Comparison of ENCODE assay signal across 20 cellular contexts in genomic region chr2:52931660-52932059, GRCh38.
A peak's percentile ranks its signal among the peaks of the same experiment; 100 is the strongest.
DNase-seq lines count a peak whose midpoint lies in the region; ATAC-seq and TF ChIP-seq lines count a peak whose summit lies in the region.
"Had no signal": no experiment of that assay in that cellular context is flagged by ENCODE, and none has a peak within 500 bp of the region (broad histone marks: within the 10 kb centered on the region; RNA-seq: fewer than 3 reads in every experiment).

No MANE protein-coding gene starts in this region.

- H3K27me3 Mint-ChIP-seq in stimulated activated memory B cell treated with anti-CD40 and anti-IgM and Interleukin-4, amounts not matched to agents 10 μg/mL and 1 μg/mL and 100 μg/mL, for 72 hours: no peaks in the 10 kb centered on the region
- no peaks in the 10 kb centered on the region for H3K27me3 Mint-ChIP-seq in osteocyte (ENCODE audit: unreplicated experiment)
- H3K27me3 Mint-ChIP-seq: activated naive CD8-positive, alpha-beta T cell; activated T-cell treated with anti-CD3 and anti-CD28 coated beads, Interleukin-2, amount 50 U/mL, for 24 hours had no signal

- no peak for TF ChIP-seq CTCF in osteocyte (IDR thresholded peaks at IDR 0.05)

- no peaks in the 10 kb centered on the region for H3K4me1 Mint-ChIP-seq in stimulated activated memory B cell treated with anti-CD40 and anti-IgM and Interleukin-4, amounts not matched to agents 10 μg/mL and 1 μg/mL and 100 μg/mL, for 72 hours
- peaks cover 6% of the 10 kb centered on the region for H3K4me1 Mint-ChIP-seq in osteocyte (ENCODE audit: unreplicated experiment)
- H3K4me1 Mint-ChIP-seq: nephron progenitor cell had no signal

- H3K27ac Mint-ChIP-seq in stimulated activated memory B cell treated with anti-CD40 and anti-IgM and Interleukin-4, amounts not matched to agents 10 μg/mL and 1 μg/mL and 100 μg/mL, for 72 hours: no peak overlapping the region
- no peak overlapping the region for H3K27ac Mint-ChIP-seq in osteocyte (ENCODE audit: unreplicated experiment)
- H3K27ac Mint-ChIP-seq: activated naive CD8-positive, alpha-beta T cell; activated T-cell treated with anti-CD3 and anti-CD28 coated beads, Interleukin-2, amount 50 U/mL, for 24 hours; nephron progenitor cell had no signal

- H3K36me3 Mint-ChIP-seq in stimulated activated memory B cell treated with anti-CD40 and anti-IgM and Interleukin-4, amounts not matched to agents 10 μg/mL and 1 μg/mL and 100 μg/mL, for 72 hours: no peaks in the 10 kb centered on the region
- H3K36me3 Mint-ChIP-seq in osteocyte (ENCODE audit: unreplicated experiment): no peaks in the 10 kb centered on the region
- H3K36me3 Mint-ChIP-seq: activated naive CD8-positive, alpha-beta T cell had no signal

- peak; percentile 55 for ATAC-seq in GM18519 (IDR thresholded peaks at IDR 0.05; ENCODE audit: low FRiP score, unreplicated experiment)
- peak; percentile 55 for ATAC-seq in GM19463 (IDR thresholded peaks at IDR 0.05; ENCODE audit: unreplicated experiment)
- peak; percentile 59 for ATAC-seq in HG02759 (IDR thresholded peaks at IDR 0.05; ENCODE audit: unreplicated experiment)
- ATAC-seq in HG03460 (IDR thresholded peaks at IDR 0.05; ENCODE audit: unreplicated experiment): peak; percentile 39
- ATAC-seq in stimulated activated memory B cell treated with anti-CD40 and anti-IgM and Interleukin-4, amounts not matched to agents 10 μg/mL and 1 μg/mL and 100 μg/mL, for 72 hours: no peak

- DNase-seq in NCI-H1694 (lab: John Stamatoyannopoulos, UW) (no peak), cortex of kidney (lab: John Stamatoyannopoulos, UW) (no peak), osteocyte (ENCODE audit: extremely low spot score, unreplicated experiment) (no peak)
- DNase-seq: activated CD4-positive, alpha-beta T cell treated with anti-CD3 and anti-CD28 coated beads, Interleukin-2, amount 50 U/mL, for 48 hours; activated T-cell treated with anti-CD3 and anti-CD28 coated beads, Interleukin-2, amount 50 U/mL, for 24 hours; brain microvascular endothelial cell; dermis blood vessel endothelial cell; mammary epithelial cell; NCI-H1694 treated with DMSO at 0.1 percent for 48 hours; NCI-H524; nephron progenitor cell; retina; stimulated activated CD4-positive, alpha-beta T cell treated with anti-CD3 and anti-CD28 coated beads, Interleukin-15, amount 100 ng/mL, for 24 hours; T1000 had no signal

- no peak overlapping the region for H3K4me3 Mint-ChIP-seq in stimulated activated memory B cell treated with anti-CD40 and anti-IgM and Interleukin-4, amounts not matched to agents 10 μg/mL and 1 μg/mL and 100 μg/mL, for 72 hours
- no peak overlapping the region for H3K4me3 Mint-ChIP-seq in osteocyte (ENCODE audit: unreplicated experiment)
- H3K4me3 Mint-ChIP-seq: activated naive CD8-positive, alpha-beta T cell; activated T-cell treated with anti-CD3 and anti-CD28 coated beads, Interleukin-2, amount 50 U/mL, for 24 hours; nephron progenitor cell had no signal

- H3K9me3 Mint-ChIP-seq in stimulated activated memory B cell treated with anti-CD40 and anti-IgM and Interleukin-4, amounts not matched to agents 10 μg/mL and 1 μg/mL and 100 μg/mL, for 72 hours: peaks cover 10% of the 10 kb centered on the region
- H3K9me3 Mint-ChIP-seq in osteocyte (ENCODE audit: unreplicated experiment): peaks cover 7% of the 10 kb centered on the region
